ENCODE assay signal across 13 cellular contexts in the genomic region with DNA sequence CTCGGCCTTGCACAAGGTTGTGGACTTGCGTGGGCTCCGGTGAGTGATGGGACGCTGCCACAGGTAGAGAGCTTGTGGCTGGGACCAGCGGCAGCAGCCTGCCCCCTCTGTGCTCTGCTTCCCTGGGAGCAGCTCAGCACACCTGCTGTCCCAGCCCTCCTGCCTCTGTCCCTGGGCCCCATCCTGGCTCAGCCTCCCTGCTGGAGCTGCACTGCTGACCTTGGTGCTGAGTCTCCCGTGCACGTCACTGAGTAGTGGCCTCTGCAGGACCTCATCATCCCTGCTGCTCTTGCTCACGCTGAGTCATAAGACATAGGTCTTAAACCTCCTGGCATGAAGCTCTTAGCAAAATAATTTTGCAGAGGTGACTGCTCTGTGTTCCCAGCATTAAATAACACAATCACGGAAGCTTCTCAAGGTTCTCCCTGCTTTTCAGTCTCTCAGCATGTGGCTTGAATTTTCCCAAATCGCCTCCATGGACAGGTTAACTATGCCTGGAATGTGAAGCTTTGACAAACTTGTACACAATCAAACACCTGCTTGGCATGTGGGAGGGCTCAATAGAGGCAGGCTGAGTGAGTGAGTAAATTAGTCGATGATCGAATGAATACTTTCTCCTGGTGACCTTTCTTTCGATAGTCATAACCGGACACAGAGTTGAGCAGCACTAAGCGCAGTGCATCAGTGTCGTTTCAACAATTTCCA.
A peak's percentile ranks its signal among the peaks of the same experiment; 100 is the strongest.
DNase-seq lines count a peak whose midpoint lies in the region; ATAC-seq and TF ChIP-seq lines count a peak whose summit lies in the region.
"Had no signal": no experiment of that assay in that cellular context is flagged by ENCODE, and none has a peak within 500 bp of the region (broad histone marks: within the 10 kb centered on the region; RNA-seq: fewer than 3 reads in every experiment).

No MANE protein-coding gene starts in this region.

- H3K27me3 Mint-ChIP-seq in T-helper 17 cell, result peaks cover 24% of the 10 kb centered on the region

- no peaks in the 10 kb centered on the region for H3K27me3 ChIP-seq in mammary epithelial cell (ENCODE audit: insufficient read depth, low read length)
- H3K27me3 ChIP-seq: testis had no signal

- TF ChIP-seq EP300 in Ishikawa (IDR thresholded peaks at IDR 0.05; ENCODE audit: borderline replicate concordance), result no peak

- ATAC-seq in T-helper 17 cell, result no peak
- no peak for ATAC-seq in GM18870 (IDR thresholded peaks at IDR 0.05; ENCODE audit: unreplicated experiment)
- ATAC-seq: activated naive CD4-positive, alpha-beta T cell treated with anti-CD3 and anti-CD28 coated beads, Interleukin-2, amount 50 U/mL, for 72 hours had no signal

- H3K4me3 ChIP-seq in AG09309 (ENCODE audit: control insufficient read depth, low read depth, low read length) (no peak overlapping the region), mammary epithelial cell (replicated peaks in 1 of 3; ENCODE audit: insufficient read depth in 1 of 3, low read depth in 2 of 3, low read length in 3 of 3) (no peak overlapping the region)
- H3K4me3 ChIP-seq: testis had no signal

- TF ChIP-seq CTCF in AG09309 (IDR thresholded peaks at IDR 0.05; ENCODE audit: control insufficient read depth, insufficient read depth, low read depth, low read length, missing control alignments) (no peak), mammary epithelial cell (conservative IDR thresholded peaks at IDR 0.05 in 1 of 2, IDR thresholded peaks at IDR 0.05 in 1 of 2; ENCODE audit: extremely low read depth in 1 of 2, insufficient read depth in 1 of 2, low read depth in 1 of 2, low read length in 2 of 2) (no peak)

- no peaks in the 10 kb centered on the region for H3K79me2 ChIP-seq in mammary epithelial cell (ENCODE audit: insufficient read depth, low read length)

- no peaks in the 10 kb centered on the region for H3K36me3 Mint-ChIP-seq in T-helper 17 cell (ENCODE audit: low read depth)
- H3K36me3 Mint-ChIP-seq: activated naive CD4-positive, alpha-beta T cell treated with anti-CD3 and anti-CD28 coated beads, Interleukin-2, amount 50 U/mL, for 72 hours had no signal

- intact Hi-C loops in mammary epithelial cell (cut with micrococcal nuclease) (no loop called here), posterior cingulate gyrus (cut with DNase I) (no loop called here)

- H3K9me3 ChIP-seq in mammary epithelial cell (replicated peaks; ENCODE audit: insufficient read depth, low read length), result no peaks in the 10 kb centered on the region
- H3K9me3 ChIP-seq in T-helper 17 cell (ENCODE audit: control insufficient read depth, low read length, poor library complexity, severe bottlenecking), result no peaks in the 10 kb centered on the region
- H3K9me3 ChIP-seq: testis had no signal

- 64% methylated on average over 15 of the region's 16 CpGs for WGBS in mammary epithelial cell (ENCODE audit: low coverage, missing lambda C conversion rate)

- in situ Hi-C loops in mammary epithelial cell (cut with MboI; ENCODE audit: low sequenced_read_pairs in 2 of 2), result no loop called here

- no peak overlapping the region for H3K27ac ChIP-seq in mammary epithelial cell (ENCODE audit: insufficient read depth, low read depth, low read length)
- H3K27ac ChIP-seq: testis had no signal

- H2AFZ ChIP-seq in mammary epithelial cell (ENCODE audit: low read depth, low read length), result no peak overlapping the region

- no peaks in the 10 kb centered on the region for H3K36me3 ChIP-seq in mammary epithelial cell (ENCODE audit: insufficient read depth, low read length)

- H3K4me2 ChIP-seq in mammary epithelial cell (ENCODE audit: insufficient read depth, low read depth, low read length), result no peak overlapping the region

- CTCF ChIA-PET in mammary epithelial cell (lab: Charles Lee; ENCODE audit: low non-redundant PET), result no interaction called here

- no TSS peak for BruUV-seq in mammary epithelial cell (replicated peaks; lab: Mats Ljungman, UMichigan)

- DNase-seq in AG09309 (ENCODE audit: low read depth) (peak; percentile 2), mammary epithelial cell (peak; percentile 36), kidney tubule cell (ENCODE audit: low spot score) (peak; percentile 83), NCI-H446 treated with DMSO at 0.1 percent for 48 hours (lab: John Stamatoyannopoulos, UW) (no peak), T-helper 17 cell (no peak), posterior cingulate gyrus (no peak)
- DNase-seq: activated CD8-positive, alpha-beta memory T cell treated with anti-CD3 and anti-CD28 coated beads for 24 hours; NCI-H1930; testis had no signal

- no peak; the same call in 1 of the 2 replicates for TF ChIP-seq RAD21 in Ishikawa (IDR thresholded peaks at IDR 0.05; ENCODE audit: low read depth)

- H3K9ac ChIP-seq in mammary epithelial cell (ENCODE audit: insufficient read depth, low read length), result no peak overlapping the region

- dilution Hi-C loops in mammary epithelial cell (cut with HindIII; ENCODE audit: low sequenced_read_pairs), result no loop called here

- H4K20me1 ChIP-seq in mammary epithelial cell (ENCODE audit: insufficient read depth, low read length), result no peaks in the 10 kb centered on the region

- H3K4me1 Mint-ChIP-seq in T-helper 17 cell, result no peaks in the 10 kb centered on the region

- H3K4me1 ChIP-seq in mammary epithelial cell (ENCODE audit: insufficient read depth, low read length), result no peaks in the 10 kb centered on the region
- H3K4me1 ChIP-seq: testis had no signal

- no peak overlapping the region for H3K27ac Mint-ChIP-seq in T-helper 17 cell
- H3K27ac Mint-ChIP-seq: dendritic cell treated with granulocyte-macrophage colony-stimulating factor and Interleukin-4, amounts not matched to agents 40 ng/mL and 50 ng/mL, for 4 days had no signal

- H3K4me3 Mint-ChIP-seq in T-helper 17 cell, result no peak overlapping the region
- H3K4me3 Mint-ChIP-seq: dendritic cell treated with granulocyte-macrophage colony-stimulating factor and Interleukin-4, amounts not matched to agents 40 ng/mL and 50 ng/mL, for 4 days had no signal

TF ChIP-seq in Ishikawa, 13 proteins besides CTCF, POLR2A, EP300 and RAD21:
- TF ChIP-seq, protein P1, sequence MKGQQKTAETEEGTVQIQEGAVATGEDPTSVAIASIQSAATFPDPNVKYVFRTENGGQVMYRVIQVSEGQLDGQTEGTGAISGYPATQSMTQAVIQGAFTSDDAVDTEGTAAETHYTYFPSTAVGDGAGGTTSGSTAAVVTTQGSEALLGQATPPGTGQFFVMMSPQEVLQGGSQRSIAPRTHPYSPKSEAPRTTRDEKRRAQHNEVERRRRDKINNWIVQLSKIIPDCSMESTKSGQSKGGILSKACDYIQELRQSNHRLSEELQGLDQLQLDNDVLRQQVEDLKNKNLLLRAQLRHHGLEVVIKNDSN (IDR thresholded peaks at IDR 0.05), result no peak
- TF ChIP-seq, protein P2, sequence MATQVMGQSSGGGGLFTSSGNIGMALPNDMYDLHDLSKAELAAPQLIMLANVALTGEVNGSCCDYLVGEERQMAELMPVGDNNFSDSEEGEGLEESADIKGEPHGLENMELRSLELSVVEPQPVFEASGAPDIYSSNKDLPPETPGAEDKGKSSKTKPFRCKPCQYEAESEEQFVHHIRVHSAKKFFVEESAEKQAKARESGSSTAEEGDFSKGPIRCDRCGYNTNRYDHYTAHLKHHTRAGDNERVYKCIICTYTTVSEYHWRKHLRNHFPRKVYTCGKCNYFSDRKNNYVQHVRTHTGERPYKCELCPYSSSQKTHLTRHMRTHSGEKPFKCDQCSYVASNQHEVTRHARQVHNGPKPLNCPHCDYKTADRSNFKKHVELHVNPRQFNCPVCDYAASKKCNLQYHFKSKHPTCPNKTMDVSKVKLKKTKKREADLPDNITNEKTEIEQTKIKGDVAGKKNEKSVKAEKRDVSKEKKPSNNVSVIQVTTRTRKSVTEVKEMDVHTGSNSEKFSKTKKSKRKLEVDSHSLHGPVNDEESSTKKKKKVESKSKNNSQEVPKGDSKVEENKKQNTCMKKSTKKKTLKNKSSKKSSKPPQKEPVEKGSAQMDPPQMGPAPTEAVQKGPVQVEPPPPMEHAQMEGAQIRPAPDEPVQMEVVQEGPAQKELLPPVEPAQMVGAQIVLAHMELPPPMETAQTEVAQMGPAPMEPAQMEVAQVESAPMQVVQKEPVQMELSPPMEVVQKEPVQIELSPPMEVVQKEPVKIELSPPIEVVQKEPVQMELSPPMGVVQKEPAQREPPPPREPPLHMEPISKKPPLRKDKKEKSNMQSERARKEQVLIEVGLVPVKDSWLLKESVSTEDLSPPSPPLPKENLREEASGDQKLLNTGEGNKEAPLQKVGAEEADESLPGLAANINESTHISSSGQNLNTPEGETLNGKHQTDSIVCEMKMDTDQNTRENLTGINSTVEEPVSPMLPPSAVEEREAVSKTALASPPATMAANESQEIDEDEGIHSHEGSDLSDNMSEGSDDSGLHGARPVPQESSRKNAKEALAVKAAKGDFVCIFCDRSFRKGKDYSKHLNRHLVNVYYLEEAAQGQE (IDR thresholded peaks at IDR 0.05; ENCODE audit: low read depth), result peak; percentile 85
- TF ChIP-seq EGR1 (IDR thresholded peaks at IDR 0.05) (no peak), TEAD4 (IDR thresholded peaks at IDR 0.05) (no peak)
TF ChIP-seq in Ishikawa: peak in this region for 1.

Comparison
In these comparisons a context has a peak if more than half of its experiments do, and no peak if none do; other contexts are left out.
1. DNase-seq: peak in AG09309 (single experiment), mammary epithelial cell (single experiment) and kidney tubule cell (single experiment); none in NCI-H446 treated with DMSO at 0.1 percent for 48 hours (single experiment), T-helper 17 cell (0 of 3) and posterior cingulate gyrus (0 of 10).